1 cellular context compared by ENCODE assay signal in genomic region chr17:62109378-62109902, GRCh38.
A peak's percentile ranks its signal among the peaks of the same experiment; 100 is the strongest.
TF ChIP-seq lines count a peak whose summit lies in the region.

No MANE protein-coding gene starts in this region.

TF ChIP-seq in HepG2, 621 proteins besides CTCF, POLR2A, EP300 and RAD21 (continued from another document and continues in another):
- no peak for TF ChIP-seq KDM5A (IDR thresholded peaks at IDR 0.05; ENCODE audit: borderline replicate concordance, low read length)
- no peak for TF ChIP-seq ZBTB7A (CRISPR knock-in tag; IDR thresholded peaks at IDR 0.05)
- TF ChIP-seq FOXA1 (IDR thresholded peaks at IDR 0.05) = no peak
- TF ChIP-seq FOXA1 (CRISPR knock-in tag; IDR thresholded peaks at IDR 0.05) = peak; percentile 43; the same call in 1 of the 2 replicates
- TF ChIP-seq ATF7-NPFF (CRISPR knock-in tag; IDR thresholded peaks at IDR 0.05; ENCODE audit: low read depth) = no peak
- peak; percentile 83 for TF ChIP-seq GATAD2A (CRISPR knock-in tag; IDR thresholded peaks at IDR 0.05)
- no peak for TF ChIP-seq SMARCE1 (IDR thresholded peaks at IDR 0.05; ENCODE audit: borderline replicate concordance)
- no peak for TF ChIP-seq ZNF609 (CRISPR knock-in tag; IDR thresholded peaks at IDR 0.05; ENCODE audit: borderline replicate concordance)
- peak; percentile 75; the same call in 1 of the 2 replicates for TF ChIP-seq YEATS2 (CRISPR knock-in tag; IDR thresholded peaks at IDR 0.05; ENCODE audit: borderline replicate concordance)
- TF ChIP-seq ZNF773 (CRISPR knock-in tag; IDR thresholded peaks at IDR 0.05; ENCODE audit: borderline replicate concordance) = no peak
- TF ChIP-seq, protein P1, sequence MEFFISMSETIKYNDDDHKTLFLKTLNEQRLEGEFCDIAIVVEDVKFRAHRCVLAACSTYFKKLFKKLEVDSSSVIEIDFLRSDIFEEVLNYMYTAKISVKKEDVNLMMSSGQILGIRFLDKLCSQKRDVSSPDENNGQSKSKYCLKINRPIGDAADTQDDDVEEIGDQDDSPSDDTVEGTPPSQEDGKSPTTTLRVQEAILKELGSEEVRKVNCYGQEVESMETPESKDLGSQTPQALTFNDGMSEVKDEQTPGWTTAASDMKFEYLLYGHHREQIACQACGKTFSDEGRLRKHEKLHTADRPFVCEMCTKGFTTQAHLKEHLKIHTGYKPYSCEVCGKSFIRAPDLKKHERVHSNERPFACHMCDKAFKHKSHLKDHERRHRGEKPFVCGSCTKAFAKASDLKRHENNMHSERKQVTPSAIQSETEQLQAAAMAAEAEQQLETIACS (CRISPR knock-in tag; IDR thresholded peaks at IDR 0.05) = no peak
- no peak for TF ChIP-seq ZNF674 (CRISPR knock-in tag; IDR thresholded peaks at IDR 0.05; ENCODE audit: low read depth)
- no peak for TF ChIP-seq JUND (CRISPR knock-in tag; IDR thresholded peaks at IDR 0.05)
- TF ChIP-seq GZF1 (CRISPR knock-in tag; IDR thresholded peaks at IDR 0.05) = no peak
- no peak for TF ChIP-seq HNRNPL (IDR thresholded peaks at IDR 0.05; ENCODE audit: low read depth, low read length)
- TF ChIP-seq, protein P2, sequence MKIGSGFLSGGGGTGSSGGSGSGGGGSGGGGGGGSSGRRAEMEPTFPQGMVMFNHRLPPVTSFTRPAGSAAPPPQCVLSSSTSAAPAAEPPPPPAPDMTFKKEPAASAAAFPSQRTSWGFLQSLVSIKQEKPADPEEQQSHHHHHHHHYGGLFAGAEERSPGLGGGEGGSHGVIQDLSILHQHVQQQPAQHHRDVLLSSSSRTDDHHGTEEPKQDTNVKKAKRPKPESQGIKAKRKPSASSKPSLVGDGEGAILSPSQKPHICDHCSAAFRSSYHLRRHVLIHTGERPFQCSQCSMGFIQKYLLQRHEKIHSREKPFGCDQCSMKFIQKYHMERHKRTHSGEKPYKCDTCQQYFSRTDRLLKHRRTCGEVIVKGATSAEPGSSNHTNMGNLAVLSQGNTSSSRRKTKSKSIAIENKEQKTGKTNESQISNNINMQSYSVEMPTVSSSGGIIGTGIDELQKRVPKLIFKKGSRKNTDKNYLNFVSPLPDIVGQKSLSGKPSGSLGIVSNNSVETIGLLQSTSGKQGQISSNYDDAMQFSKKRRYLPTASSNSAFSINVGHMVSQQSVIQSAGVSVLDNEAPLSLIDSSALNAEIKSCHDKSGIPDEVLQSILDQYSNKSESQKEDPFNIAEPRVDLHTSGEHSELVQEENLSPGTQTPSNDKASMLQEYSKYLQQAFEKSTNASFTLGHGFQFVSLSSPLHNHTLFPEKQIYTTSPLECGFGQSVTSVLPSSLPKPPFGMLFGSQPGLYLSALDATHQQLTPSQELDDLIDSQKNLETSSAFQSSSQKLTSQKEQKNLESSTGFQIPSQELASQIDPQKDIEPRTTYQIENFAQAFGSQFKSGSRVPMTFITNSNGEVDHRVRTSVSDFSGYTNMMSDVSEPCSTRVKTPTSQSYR (CRISPR knock-in tag; IDR thresholded peaks at IDR 0.05; ENCODE audit: borderline replicate concordance) = no peak
- peak; percentile 77 for TF ChIP-seq ZFP1 (CRISPR knock-in tag; IDR thresholded peaks at IDR 0.05)
- no peak for TF ChIP-seq POLR2AphosphoS5 (IDR thresholded peaks at IDR 0.05; ENCODE audit: low read depth, low read length)
- no peak for TF ChIP-seq SCMH1 (CRISPR knock-in tag; IDR thresholded peaks at IDR 0.05; ENCODE audit: borderline replicate concordance)
- peak; percentile 83 for TF ChIP-seq ZNF605 (CRISPR knock-in tag; IDR thresholded peaks at IDR 0.05)
- TF ChIP-seq HMG20B (CRISPR knock-in tag; conservative IDR thresholded peaks at IDR 0.05) = no peak
- peak; percentile 69 for TF ChIP-seq MED1 (CRISPR knock-in tag; IDR thresholded peaks at IDR 0.05)
- no peak for TF ChIP-seq GLMP (CRISPR knock-in tag; IDR thresholded peaks at IDR 0.05; ENCODE audit: borderline replicate concordance)
- no peak for TF ChIP-seq ZNF670 (CRISPR knock-in tag; IDR thresholded peaks at IDR 0.05; ENCODE audit: borderline replicate concordance)
- TF ChIP-seq NFKB2 (CRISPR knock-in tag; IDR thresholded peaks at IDR 0.05; ENCODE audit: borderline replicate concordance) = peak; percentile 68; the same call in 1 of the 2 replicates
- no peak for TF ChIP-seq ZNF660 (CRISPR knock-in tag; IDR thresholded peaks at IDR 0.05; ENCODE audit: borderline replicate concordance, low read depth)
- no peak for TF ChIP-seq NFRKB (IDR thresholded peaks at IDR 0.05)
- no peak for TF ChIP-seq ZNF367 (CRISPR knock-in tag; IDR thresholded peaks at IDR 0.05; ENCODE audit: borderline replicate concordance)
- TF ChIP-seq HDAC6 (IDR thresholded peaks at IDR 0.05; ENCODE audit: low read depth, low read length) = no peak
- TF ChIP-seq SNAPC2 (CRISPR knock-in tag; IDR thresholded peaks at IDR 0.05) = peak; percentile 68; the same call in 1 of the 2 replicates
- no peak for TF ChIP-seq ZNF275 (CRISPR knock-in tag; IDR thresholded peaks at IDR 0.05; ENCODE audit: borderline replicate concordance)
- peak; percentile 47; the same call in 1 of the 2 replicates for TF ChIP-seq HNF4A (CRISPR knock-in tag; IDR thresholded peaks at IDR 0.05)
- no peak for TF ChIP-seq ZC3H13 (CRISPR knock-in tag; IDR thresholded peaks at IDR 0.05)
- TF ChIP-seq ZSCAN12 (CRISPR knock-in tag; IDR thresholded peaks at IDR 0.05) = no peak
- no peak; the same call in 1 of the 2 replicates for TF ChIP-seq GFI1 (CRISPR knock-in tag; IDR thresholded peaks at IDR 0.05; ENCODE audit: borderline replicate concordance)
- TF ChIP-seq, protein P3, sequence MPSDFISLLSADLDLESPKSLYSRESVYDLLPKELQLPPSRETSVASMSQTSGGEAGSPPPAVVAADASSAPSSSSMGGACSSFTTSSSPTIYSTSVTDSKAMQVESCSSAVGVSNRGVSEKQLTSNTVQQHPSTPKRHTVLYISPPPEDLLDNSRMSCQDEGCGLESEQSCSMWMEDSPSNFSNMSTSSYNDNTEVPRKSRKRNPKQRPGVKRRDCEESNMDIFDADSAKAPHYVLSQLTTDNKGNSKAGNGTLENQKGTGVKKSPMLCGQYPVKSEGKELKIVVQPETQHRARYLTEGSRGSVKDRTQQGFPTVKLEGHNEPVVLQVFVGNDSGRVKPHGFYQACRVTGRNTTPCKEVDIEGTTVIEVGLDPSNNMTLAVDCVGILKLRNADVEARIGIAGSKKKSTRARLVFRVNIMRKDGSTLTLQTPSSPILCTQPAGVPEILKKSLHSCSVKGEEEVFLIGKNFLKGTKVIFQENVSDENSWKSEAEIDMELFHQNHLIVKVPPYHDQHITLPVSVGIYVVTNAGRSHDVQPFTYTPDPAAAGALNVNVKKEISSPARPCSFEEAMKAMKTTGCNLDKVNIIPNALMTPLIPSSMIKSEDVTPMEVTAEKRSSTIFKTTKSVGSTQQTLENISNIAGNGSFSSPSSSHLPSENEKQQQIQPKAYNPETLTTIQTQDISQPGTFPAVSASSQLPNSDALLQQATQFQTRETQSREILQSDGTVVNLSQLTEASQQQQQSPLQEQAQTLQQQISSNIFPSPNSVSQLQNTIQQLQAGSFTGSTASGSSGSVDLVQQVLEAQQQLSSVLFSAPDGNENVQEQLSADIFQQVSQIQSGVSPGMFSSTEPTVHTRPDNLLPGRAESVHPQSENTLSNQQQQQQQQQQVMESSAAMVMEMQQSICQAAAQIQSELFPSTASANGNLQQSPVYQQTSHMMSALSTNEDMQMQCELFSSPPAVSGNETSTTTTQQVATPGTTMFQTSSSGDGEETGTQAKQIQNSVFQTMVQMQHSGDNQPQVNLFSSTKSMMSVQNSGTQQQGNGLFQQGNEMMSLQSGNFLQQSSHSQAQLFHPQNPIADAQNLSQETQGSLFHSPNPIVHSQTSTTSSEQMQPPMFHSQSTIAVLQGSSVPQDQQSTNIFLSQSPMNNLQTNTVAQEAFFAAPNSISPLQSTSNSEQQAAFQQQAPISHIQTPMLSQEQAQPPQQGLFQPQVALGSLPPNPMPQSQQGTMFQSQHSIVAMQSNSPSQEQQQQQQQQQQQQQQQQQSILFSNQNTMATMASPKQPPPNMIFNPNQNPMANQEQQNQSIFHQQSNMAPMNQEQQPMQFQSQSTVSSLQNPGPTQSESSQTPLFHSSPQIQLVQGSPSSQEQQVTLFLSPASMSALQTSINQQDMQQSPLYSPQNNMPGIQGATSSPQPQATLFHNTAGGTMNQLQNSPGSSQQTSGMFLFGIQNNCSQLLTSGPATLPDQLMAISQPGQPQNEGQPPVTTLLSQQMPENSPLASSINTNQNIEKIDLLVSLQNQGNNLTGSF (CRISPR knock-in tag; IDR thresholded peaks at IDR 0.05) = no peak
- peak; percentile 68 for TF ChIP-seq PPARG (CRISPR knock-in tag; conservative IDR thresholded peaks at IDR 0.05)
- TF ChIP-seq IKZF4 (CRISPR knock-in tag; IDR thresholded peaks at IDR 0.05; ENCODE audit: borderline replicate concordance, low read depth, not compliant biosample characterization) = no peak
- 0 out of 2 replicates have a peak, but pooled peaks have one; percentile 21 for TF ChIP-seq ZFY (CRISPR knock-in tag; IDR thresholded peaks at IDR 0.05)
- TF ChIP-seq, protein P4, sequence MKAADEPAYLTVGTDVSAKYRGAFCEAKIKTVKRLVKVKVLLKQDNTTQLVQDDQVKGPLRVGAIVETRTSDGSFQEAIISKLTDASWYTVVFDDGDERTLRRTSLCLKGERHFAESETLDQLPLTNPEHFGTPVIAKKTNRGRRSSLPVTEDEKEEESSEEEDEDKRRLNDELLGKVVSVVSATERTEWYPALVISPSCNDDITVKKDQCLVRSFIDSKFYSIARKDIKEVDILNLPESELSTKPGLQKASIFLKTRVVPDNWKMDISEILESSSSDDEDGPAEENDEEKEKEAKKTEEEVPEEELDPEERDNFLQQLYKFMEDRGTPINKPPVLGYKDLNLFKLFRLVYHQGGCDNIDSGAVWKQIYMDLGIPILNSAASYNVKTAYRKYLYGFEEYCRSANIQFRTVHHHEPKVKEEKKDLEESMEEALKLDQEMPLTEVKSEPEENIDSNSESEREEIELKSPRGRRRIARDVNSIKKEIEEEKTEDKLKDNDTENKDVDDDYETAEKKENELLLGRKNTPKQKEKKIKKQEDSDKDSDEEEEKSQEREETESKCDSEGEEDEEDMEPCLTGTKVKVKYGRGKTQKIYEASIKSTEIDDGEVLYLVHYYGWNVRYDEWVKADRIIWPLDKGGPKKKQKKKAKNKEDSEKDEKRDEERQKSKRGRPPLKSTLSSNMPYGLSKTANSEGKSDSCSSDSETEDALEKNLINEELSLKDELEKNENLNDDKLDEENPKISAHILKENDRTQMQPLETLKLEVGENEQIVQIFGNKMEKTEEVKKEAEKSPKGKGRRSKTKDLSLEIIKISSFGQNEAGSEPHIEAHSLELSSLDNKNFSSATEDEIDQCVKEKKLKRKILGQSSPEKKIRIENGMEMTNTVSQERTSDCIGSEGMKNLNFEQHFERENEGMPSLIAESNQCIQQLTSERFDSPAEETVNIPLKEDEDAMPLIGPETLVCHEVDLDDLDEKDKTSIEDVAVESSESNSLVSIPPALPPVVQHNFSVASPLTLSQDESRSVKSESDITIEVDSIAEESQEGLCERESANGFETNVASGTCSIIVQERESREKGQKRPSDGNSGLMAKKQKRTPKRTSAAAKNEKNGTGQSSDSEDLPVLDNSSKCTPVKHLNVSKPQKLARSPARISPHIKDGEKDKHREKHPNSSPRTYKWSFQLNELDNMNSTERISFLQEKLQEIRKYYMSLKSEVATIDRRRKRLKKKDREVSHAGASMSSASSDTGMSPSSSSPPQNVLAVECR (CRISPR knock-in tag; IDR thresholded peaks at IDR 0.05; ENCODE audit: borderline replicate concordance) = peak; percentile 67; the same call in 1 of the 2 replicates
- TF ChIP-seq AGO1 (IDR thresholded peaks at IDR 0.05; ENCODE audit: low read depth, low read length, poor library complexity, severe bottlenecking) = no peak
